ENCODE assay signal across 16 cellular contexts in genomic region chr1:110098222-110099026, GRCh38. TPM values are rescaled to one million over a fixed set of nuclear protein-coding genes. Genes with fewer than 3 reads are reported as not detected.
"Had no signal": no experiment of that assay in that cellular context is flagged by ENCODE, and none has a peak within 500 bp of the region (broad histone marks: within the 10 kb centered on the region; RNA-seq: fewer than 3 reads in every experiment).

No MANE protein-coding gene starts in this region.

- H3K27ac ChIP-seq: parathyroid adenoma had no signal

- H3K4me3 ChIP-seq: lung had no signal

- FAIRE-seq: endothelial cell of umbilical vein, urothelium cell line had no signal

- H3K4me1 ChIP-seq: parathyroid adenoma had no signal

- DNase-seq: activated naive CD8-positive, alpha-beta T cell treated with anti-CD3 and anti-CD28 coated beads for 36 hours; cortex of kidney; effector CD8-positive, alpha-beta T cell; foreskin fibroblast; glutamatergic neuron; hypothalamus; naive B cell; stimulated activated CD4-positive, alpha-beta T cell treated with anti-CD3 and anti-CD28 coated beads, Interleukin-12 subunit alpha, Interleukin-12 subunit beta, amount 100 ng/mL, for 4 hours; stimulated activated CD4-positive, alpha-beta T cell treated with anti-CD3 and anti-CD28 coated beads, Interleukin-2, amount 100 ng/mL, for 24 hours had no signal

RNA-seq across cellular contexts. Expression of gene UBL4B, which starts 13.8 kb away (rescaled TPM):
- total RNA-seq: activated CD8-positive, alpha-beta memory T cell treated with anti-CD3 and anti-CD28 coated beads for 36 hours; activated naive CD8-positive, alpha-beta T cell treated with anti-CD3 and anti-CD28 coated beads for 36 hours; activated T-helper 1 cell treated with anti-CD3 and anti-CD28 coated beads, Interleukin-12 subunit alpha, Interleukin-12 subunit beta, Interleukin-2, Interleukin-4 antibody, amounts not matched to agents 30 ng/mL and 10 ng/mL and 1 ng/mL, durations not matched to agents 14 hours and 24 hours and 36 hours; endothelial cell of umbilical vein; lung; T-helper 2 cell treated with Interferon-gamma antibody and Interleukin-4, amounts not matched to agents 100 ng/mL and 5 ng/mL, for 36 hours had no signal
- polyA plus RNA-seq: endothelial cell of umbilical vein, lung had no signal

RNA-seq across cellular contexts. Expression of gene ALX3, which starts 28.0 kb away (rescaled TPM):
- total RNA-seq: activated CD8-positive, alpha-beta memory T cell treated with anti-CD3 and anti-CD28 coated beads for 36 hours; activated naive CD8-positive, alpha-beta T cell treated with anti-CD3 and anti-CD28 coated beads for 36 hours; activated T-helper 1 cell treated with anti-CD3 and anti-CD28 coated beads, Interleukin-12 subunit alpha, Interleukin-12 subunit beta, Interleukin-2, Interleukin-4 antibody, amounts not matched to agents 30 ng/mL and 10 ng/mL and 1 ng/mL, durations not matched to agents 14 hours and 24 hours and 36 hours; endothelial cell of umbilical vein; lung; T-helper 2 cell treated with Interferon-gamma antibody and Interleukin-4, amounts not matched to agents 100 ng/mL and 5 ng/mL, for 36 hours had no signal
- polyA plus RNA-seq: endothelial cell of umbilical vein had no signal

RNA-seq across cellular contexts. Expression of gene SLC6A17, which starts 51.9 kb away (rescaled TPM):
- total RNA-seq: endothelial cell of umbilical vein had no signal
